In genomic region chr6:16282370-16282769, GRCh38 we compare ENCODE assay signal across 25 cellular contexts.
"Had no signal": no experiment of that assay in that cellular context is flagged by ENCODE, and none has a peak within 500 bp of the region (broad histone marks: within the 10 kb centered on the region; RNA-seq: fewer than 3 reads in every experiment).

No MANE protein-coding gene starts in this region.

- H2AFZ ChIP-seq: hepatocyte had no signal

- H3K27me3 ChIP-seq: colonic mucosa, esophagus squamous epithelium, gastroesophageal sphincter, heart left ventricle, hepatocyte, left lung had no signal

- H3K79me2 ChIP-seq: hepatocyte had no signal

- ATAC-seq: effector memory CD8-positive, alpha-beta T cell; esophagus mucosa; gastroesophageal sphincter; heart left ventricle; left cardiac atrium; left lung; left ventricle myocardium superior; lower lobe of right lung; mucosa of descending colon had no signal

- H3K4me3 ChIP-seq: colonic mucosa, esophagus squamous epithelium, gastroesophageal sphincter, heart left ventricle, hepatocyte, left lung, lower lobe of right lung, mucosa of descending colon had no signal

- H3K27ac ChIP-seq: colonic mucosa, epithelial cell of prostate, esophagus squamous epithelium, gastroesophageal sphincter, heart left ventricle, hepatocyte, left lung, lower lobe of right lung had no signal

- H3K4me2 ChIP-seq: hepatocyte had no signal

- FAIRE-seq: endometrium, keratinocyte had no signal

- DNase-seq: colonic mucosa; cortex of kidney; effector CD8-positive, alpha-beta T cell; effector memory CD8-positive, alpha-beta T cell; endodermal cell; erythroblast; esophagus squamous epithelium; foreskin fibroblast; foreskin melanocyte; heart left ventricle; hypothalamus; immature natural killer cell; left cardiac atrium; left lung; left ventricle myocardium superior; lower lobe of right lung; mesenchymal stem cell; mucosa of descending colon; naive B cell had no signal

- H3K36me3 ChIP-seq: colonic mucosa, esophagus squamous epithelium had no signal

- H3K4me1 ChIP-seq: colonic mucosa, lower lobe of right lung had no signal

- H3K9me3 ChIP-seq: colonic mucosa, esophagus squamous epithelium, gastroesophageal sphincter, heart left ventricle, left lung, lower lobe of right lung, mucosa of descending colon had no signal
